9 cellular contexts compared by ENCODE assay signal in genomic region chr15:63049747-63050439, GRCh38. TPM values are rescaled to one million over a fixed set of nuclear protein-coding genes. Genes with fewer than 3 reads are reported as not detected.
A peak's percentile ranks its signal among the peaks of the same experiment; 100 is the strongest.
DNase-seq lines count a peak whose midpoint lies in the region; ATAC-seq and TF ChIP-seq lines count a peak whose summit lies in the region.
"Had no signal": no experiment of that assay in that cellular context is flagged by ENCODE, and none has a peak within 500 bp of the region (broad histone marks: within the 10 kb centered on the region; RNA-seq: fewer than 3 reads in every experiment).

No MANE protein-coding gene starts in this region.

- peak overlapping the region; percentile 11 for H3K27ac ChIP-seq in fibroblast of lung (ENCODE audit: insufficient read depth, low read length)
- H3K27ac ChIP-seq in effector memory CD4-positive, alpha-beta T cell (ENCODE audit: insufficient read depth, low read length, poor library complexity, severe bottlenecking): no peak overlapping the region

- peaks cover 46% of the 10 kb centered on the region for H3K4me1 ChIP-seq in fibroblast of lung (ENCODE audit: control insufficient read depth, extremely low read depth, insufficient read depth, low read length)
- peaks cover 5% of the 10 kb centered on the region for H3K4me1 ChIP-seq in effector memory CD4-positive, alpha-beta T cell (ENCODE audit: control insufficient read depth, insufficient read depth, low read length, poor library complexity, severe bottlenecking)

- H3K27ac Mint-ChIP-seq in progenitor cell of endocrine pancreas: peak overlapping the region; percentile 97

- H3K79me2 ChIP-seq in fibroblast of lung (ENCODE audit: control insufficient read depth, insufficient read depth, low read length): peaks cover 75% of the 10 kb centered on the region

- peak overlapping the region; percentile 5 to 88 (median 75) for H3K4me3 ChIP-seq in fibroblast of lung (replicated peaks in 1 of 4; ENCODE audit: control extremely low read depth in 1 of 4, insufficient read depth in 1 of 4, low read depth in 3 of 4, low read length in 4 of 4)
- no peak overlapping the region for H3K4me3 ChIP-seq in effector memory CD4-positive, alpha-beta T cell (ENCODE audit: insufficient read depth, low read depth, low read length, poor library complexity, severe bottlenecking)

- TF ChIP-seq CTCF in fibroblast of lung (conservative IDR thresholded peaks at IDR 0.05 in 1 of 2, IDR thresholded peaks at IDR 0.05 in 1 of 2; ENCODE audit: low read depth in 1 of 2, low read length in 2 of 2) (no peak), progenitor cell of endocrine pancreas (IDR thresholded peaks at IDR 0.05; ENCODE audit: unreplicated experiment) (no peak)

- no peaks in the 10 kb centered on the region for H3K27me3 Mint-ChIP-seq in progenitor cell of endocrine pancreas

- H3K4me3 Mint-ChIP-seq in progenitor cell of endocrine pancreas (ENCODE audit: low read depth): peak overlapping the region; percentile 97

- no peaks in the 10 kb centered on the region for H3K36me3 ChIP-seq in fibroblast of lung (ENCODE audit: control insufficient read depth, insufficient read depth, low read length)
- H3K36me3 ChIP-seq in effector memory CD4-positive, alpha-beta T cell (ENCODE audit: control insufficient read depth, insufficient read depth, low read length): no peaks in the 10 kb centered on the region

- DNase-seq in EH (ENCODE audit: low read depth) (peak; percentile 48), fibroblast of lung (ENCODE audit: low read depth in 2 of 2) (no peak), progenitor cell of endocrine pancreas (ENCODE audit: low spot score, unreplicated experiment) (no peak), SK-N-DZ (ENCODE audit: low spot score) (no peak), SKM-1 treated with dmso at 0.1 percent for 144 hours (lab: John Stamatoyannopoulos, UW; ENCODE audit: unreplicated experiment) (no peak), middle frontal gyrus (ENCODE audit: extremely low spot score, low spot score) (no peak)
- no peak for DNase-seq in effector memory CD4-positive, alpha-beta T cell

- H3K9me3 Mint-ChIP-seq in progenitor cell of endocrine pancreas (ENCODE audit: low read depth): no peaks in the 10 kb centered on the region

- no peak for ATAC-seq in SK-N-SH treated with all-trans-retinoic acid at 6 μM for 48 hours
- ATAC-seq: activated CD4-positive, CD25-positive, alpha-beta regulatory T cell treated with anti-CD3 and anti-CD28 coated beads, Interleukin-2, amount 50 U/mL, for 24 hours had no signal

- H3K4me2 ChIP-seq in fibroblast of lung (ENCODE audit: extremely low read depth, insufficient read depth, low read length): peak overlapping the region; percentile 90

- peaks cover 77% of the 10 kb centered on the region for H3K4me1 Mint-ChIP-seq in progenitor cell of endocrine pancreas (ENCODE audit: low read depth)

- H4K20me1 ChIP-seq in fibroblast of lung (ENCODE audit: control insufficient read depth, extremely low read depth, insufficient read depth, low read length): no peaks in the 10 kb centered on the region

- no peak overlapping the region for H3K9ac ChIP-seq in fibroblast of lung (ENCODE audit: insufficient read depth, low read length)

- peaks cover 2% of the 10 kb centered on the region for H3K36me3 Mint-ChIP-seq in progenitor cell of endocrine pancreas (ENCODE audit: insufficient read depth)

- no peaks in the 10 kb centered on the region for H3K9me3 ChIP-seq in fibroblast of lung (ENCODE audit: control insufficient read depth, insufficient read depth, low read depth, low read length)
- H3K9me3 ChIP-seq in effector memory CD4-positive, alpha-beta T cell (ENCODE audit: control insufficient read depth, low read length): no peaks in the 10 kb centered on the region

- no peaks in the 10 kb centered on the region for H3K27me3 ChIP-seq in fibroblast of lung (ENCODE audit: control insufficient read depth, insufficient read depth, low read length)
- peaks cover 5% of the 10 kb centered on the region for H3K27me3 ChIP-seq in effector memory CD4-positive, alpha-beta T cell (replicated peaks; ENCODE audit: control insufficient read depth, insufficient read depth, low read length, poor library complexity, severe bottlenecking)

- no peak overlapping the region for H2AFZ ChIP-seq in fibroblast of lung (ENCODE audit: low read length)

TF ChIP-seq in SK-N-SH treated with all-trans-retinoic acid at 6 μM for 48 hours, 23 proteins besides CTCF, POLR2A, EP300 and RAD21:
- TF ChIP-seq ARNTL (CRISPR knock-in tag; IDR thresholded peaks at IDR 0.05; ENCODE audit: borderline replicate concordance, low read depth) (no peak), GLIS3 (CRISPR knock-in tag; IDR thresholded peaks at IDR 0.05) (0 out of 2 replicates have a peak, but pooled peaks have one; percentile 25)

RNA-seq across cellular contexts. Expression of gene TPM1, which starts 7.3 kb away (rescaled TPM):
- 224 and 279 TPM in 2 replicates for total RNA-seq in fibroblast of lung
- polyA plus RNA-seq in fibroblast of lung: 515 and 1,732 TPM in 2 replicates
- 351 and 1,059 TPM in 2 replicates for polyA plus RNA-seq in fibroblast of lung (2012)
- 61.4 and 196 TPM in 2 replicates for polyA minus RNA-seq in fibroblast of lung (ENCODE audit: low replicate concordance)
- total RNA-seq in progenitor cell of endocrine pancreas: 284 and 300 TPM in 2 replicates
- polyA plus RNA-seq in SK-N-DZ (2014; cell fraction: cytosol; rRNA removed): 151 and 160 TPM in 2 replicates
- polyA plus RNA-seq in SK-N-DZ (2014; cell fraction: nucleus; rRNA removed): 148 and 158 TPM in 2 replicates
